Comparison of ENCODE assay signal across 39 cellular contexts in genomic region chr4:44421330-44421729, GRCh38. TPM values are rescaled to one million over a fixed set of nuclear protein-coding genes. Genes with fewer than 3 reads are reported as not detected.
"Had no signal": no experiment of that assay in that cellular context is flagged by ENCODE, and none has a peak within 500 bp of the region (broad histone marks: within the 10 kb centered on the region; RNA-seq: fewer than 3 reads in every experiment).

No MANE protein-coding gene starts in this region.

- H3K27me3 ChIP-seq: adrenal gland, ascending aorta, body of pancreas, brain microvascular endothelial cell, breast epithelium, cardiac muscle cell had no signal

- H3K4me1 ChIP-seq: adrenal gland, ascending aorta, body of pancreas, breast epithelium had no signal

- H3K4me3 Mint-ChIP-seq: activated naive CD4-positive, alpha-beta T cell treated with anti-CD3 and anti-CD28 coated beads for 36 hours; activated naive CD4-positive, alpha-beta T cell treated with anti-CD3 and anti-CD28 coated beads, Interleukin-2, amount 10 ng/mL, durations not matched to agents 7 days and 5 days; activated naive CD4-positive, alpha-beta T cell treated with anti-CD3 and anti-CD28 coated beads, Interleukin-2, amount 50 U/mL, for 24 hours; activated naive CD8-positive, alpha-beta T cell; activated naive CD8-positive, alpha-beta T cell treated with anti-CD3 and anti-CD28 coated beads for 36 hours; activated naive CD8-positive, alpha-beta T cell treated with anti-CD3 and anti-CD28 coated beads, Interleukin-2, amount 10 ng/mL, durations not matched to agents 7 days and 5 days; activated naive CD8-positive, alpha-beta T cell treated with anti-CD3 and anti-CD28 coated beads, Interleukin-2, amount 50 U/mL, for 24 hours; activated T-cell treated with anti-CD3 and anti-CD28 coated beads, Interleukin-2, amount 50 U/mL, for 24 hours; activated T-cell treated with anti-CD3 and anti-CD28 coated beads, Interleukin-2, amount 50 U/mL, for 4 hours; activated T-cell treated with anti-CD3 and anti-CD28 coated beads, Interleukin-2, amount 50 U/mL, for 72 hours; activated T-helper 1 cell treated with anti-CD3 and anti-CD28 coated beads, Interleukin-12 subunit alpha, Interleukin-12 subunit beta, Interleukin-2, Interleukin-4 antibody, amounts not matched to agents 30 ng/mL and 10 ng/mL and 1 ng/mL, durations not matched to agents 14 hours and 24 hours and 36 hours; activated T-helper 17 cell treated with anti-CD3 and anti-CD28 coated beads, Interleukin-2, amount 50 U/mL, for 72 hours; brain; central memory CD8-positive, alpha-beta T cell had no signal

- ATAC-seq: activated naive CD4-positive, alpha-beta T cell treated with anti-CD3 and anti-CD28 coated beads, Interleukin-2, amount 50 U/mL, for 72 hours; activated naive CD8-positive, alpha-beta T cell treated with anti-CD3 and anti-CD28 coated beads, Interleukin-2, amount 50 U/mL, for 24 hours; activated T-cell treated with anti-CD3 and anti-CD28 coated beads, Interleukin-2, amount 50 U/mL, for 4 hours; activated T-cell treated with anti-CD3 and anti-CD28 coated beads, Interleukin-2, amount 50 U/mL, for 72 hours; activated T-helper 17 cell treated with anti-CD3 and anti-CD28 coated beads, Interleukin-2, amount 50 U/mL, for 72 hours; body of pancreas had no signal

- H3K9me3 ChIP-seq: adrenal gland, ascending aorta, body of pancreas, breast epithelium had no signal

- H3K36me3 Mint-ChIP-seq: activated naive CD4-positive, alpha-beta T cell treated with anti-CD3 and anti-CD28 coated beads, Interleukin-2, amount 10 ng/mL, durations not matched to agents 7 days and 5 days; activated naive CD4-positive, alpha-beta T cell treated with anti-CD3 and anti-CD28 coated beads, Interleukin-2, amount 50 U/mL, for 24 hours; activated naive CD4-positive, alpha-beta T cell treated with anti-CD3 and anti-CD28 coated beads, Interleukin-2, amount 50 U/mL, for 72 hours; activated naive CD8-positive, alpha-beta T cell; activated naive CD8-positive, alpha-beta T cell treated with anti-CD3 and anti-CD28 coated beads for 36 hours; activated naive CD8-positive, alpha-beta T cell treated with anti-CD3 and anti-CD28 coated beads, Interleukin-2, amount 10 ng/mL, durations not matched to agents 7 days and 5 days; brain had no signal

- H3K4me1 Mint-ChIP-seq: activated naive CD4-positive, alpha-beta T cell treated with anti-CD3 and anti-CD28 coated beads, Interleukin-2, amount 10 ng/mL, durations not matched to agents 7 days and 5 days; activated naive CD4-positive, alpha-beta T cell treated with anti-CD3 and anti-CD28 coated beads, Interleukin-2, amount 50 U/mL, for 24 hours; activated naive CD8-positive, alpha-beta T cell treated with anti-CD3 and anti-CD28 coated beads for 36 hours; activated naive CD8-positive, alpha-beta T cell treated with anti-CD3 and anti-CD28 coated beads, Interleukin-2, amount 10 ng/mL, durations not matched to agents 7 days and 5 days; activated naive CD8-positive, alpha-beta T cell treated with anti-CD3 and anti-CD28 coated beads, Interleukin-2, amount 50 U/mL, for 24 hours; activated T-helper 17 cell treated with anti-CD3 and anti-CD28 coated beads, Interleukin-2, amount 50 U/mL, for 72 hours; brain; central memory CD8-positive, alpha-beta T cell had no signal

- H3K27ac Mint-ChIP-seq: activated naive CD4-positive, alpha-beta T cell treated with anti-CD3 and anti-CD28 coated beads for 36 hours; activated naive CD4-positive, alpha-beta T cell treated with anti-CD3 and anti-CD28 coated beads, Interleukin-2, amount 10 ng/mL, durations not matched to agents 7 days and 5 days; activated naive CD4-positive, alpha-beta T cell treated with anti-CD3 and anti-CD28 coated beads, Interleukin-2, amount 50 U/mL, for 24 hours; activated naive CD4-positive, alpha-beta T cell treated with anti-CD3 and anti-CD28 coated beads, Interleukin-2, amount 50 U/mL, for 72 hours; activated naive CD8-positive, alpha-beta T cell; activated naive CD8-positive, alpha-beta T cell treated with anti-CD3 and anti-CD28 coated beads for 36 hours; activated naive CD8-positive, alpha-beta T cell treated with anti-CD3 and anti-CD28 coated beads, Interleukin-2, amount 10 ng/mL, durations not matched to agents 7 days and 5 days; activated naive CD8-positive, alpha-beta T cell treated with anti-CD3 and anti-CD28 coated beads, Interleukin-2, amount 50 U/mL, for 24 hours; activated T-cell treated with anti-CD3 and anti-CD28 coated beads, Interleukin-2, amount 50 U/mL, for 24 hours; activated T-cell treated with anti-CD3 and anti-CD28 coated beads, Interleukin-2, amount 50 U/mL, for 72 hours; activated T-helper 1 cell treated with anti-CD3 and anti-CD28 coated beads, Interleukin-12 subunit alpha, Interleukin-12 subunit beta, Interleukin-2, Interleukin-4 antibody, amounts not matched to agents 30 ng/mL and 10 ng/mL and 1 ng/mL, durations not matched to agents 14 hours and 24 hours and 36 hours; activated T-helper 17 cell treated with anti-CD3 and anti-CD28 coated beads, Interleukin-2, amount 50 U/mL, for 72 hours; activated T-helper 2 cell treated with anti-CD3 and anti-CD28 coated beads, Interferon-gamma antibody, Interleukin-2, Interleukin-4, amounts not matched to agents 10 μg/mL and 5 μg/mL and 100 μg/mL, durations not matched to agents 14 hours and 24 hours and 36 hours; brain had no signal

- H3K9me3 Mint-ChIP-seq: activated naive CD4-positive, alpha-beta T cell treated with anti-CD3 and anti-CD28 coated beads for 36 hours; activated naive CD4-positive, alpha-beta T cell treated with anti-CD3 and anti-CD28 coated beads, Interleukin-2, amount 10 ng/mL, durations not matched to agents 7 days and 5 days; activated naive CD4-positive, alpha-beta T cell treated with anti-CD3 and anti-CD28 coated beads, Interleukin-2, amount 50 U/mL, for 24 hours; activated naive CD8-positive, alpha-beta T cell treated with anti-CD3 and anti-CD28 coated beads for 36 hours; activated naive CD8-positive, alpha-beta T cell treated with anti-CD3 and anti-CD28 coated beads, Interleukin-2, amount 10 ng/mL, durations not matched to agents 7 days and 5 days; activated T-cell treated with anti-CD3 and anti-CD28 coated beads, Interleukin-2, amount 50 U/mL, for 24 hours; activated T-helper 1 cell treated with anti-CD3 and anti-CD28 coated beads, Interleukin-12 subunit alpha, Interleukin-12 subunit beta, Interleukin-2, Interleukin-4 antibody, amounts not matched to agents 30 ng/mL and 10 ng/mL and 1 ng/mL, durations not matched to agents 14 hours and 24 hours and 36 hours; activated T-helper 2 cell treated with anti-CD3 and anti-CD28 coated beads, Interferon-gamma antibody, Interleukin-2, Interleukin-4, amounts not matched to agents 10 μg/mL and 5 μg/mL and 100 μg/mL, durations not matched to agents 14 hours and 24 hours and 36 hours; brain had no signal

- H3K4me3 ChIP-seq: adrenal gland, ascending aorta, body of pancreas, breast epithelium, cardiac muscle cell had no signal

- DNase-seq: activated effector memory CD4-positive, alpha-beta T cell treated with anti-CD3 and anti-CD28 coated beads, Interleukin-2, amount 50 U/mL, for 16 hours; activated effector memory CD4-positive, alpha-beta T cell treated with Interleukin-2 at 50 U/mL for 16 hours; activated gamma-delta T cell; activated gamma-delta T cell treated with Interleukin-2 at 50 U/mL for 16 hours; activated naive CD4-positive, alpha-beta T cell; activated naive CD4-positive, alpha-beta T cell treated with anti-CD3 and anti-CD28 coated beads for 36 hours; activated naive CD4-positive, alpha-beta T cell treated with anti-CD3 and anti-CD28 coated beads, Interleukin-2, amount 10 ng/mL, durations not matched to agents 7 days and 5 days; activated naive CD4-positive, alpha-beta T cell treated with anti-CD3 and anti-CD28 coated beads, Interleukin-2, amount 50 U/mL, for 16 hours; activated naive CD4-positive, alpha-beta T cell treated with Interleukin-2 at 50 U/mL for 16 hours; activated naive CD8-positive, alpha-beta T cell treated with anti-CD3 and anti-CD28 coated beads for 36 hours; activated naive CD8-positive, alpha-beta T cell treated with anti-CD3 and anti-CD28 coated beads, Interleukin-2, amount 10 ng/mL, durations not matched to agents 7 days and 5 days; activated naive CD8-positive, alpha-beta T cell treated with anti-CD3 and anti-CD28 coated beads, Interleukin-2, amount 50 U/mL, for 24 hours; activated T-cell treated with anti-CD3 and anti-CD28 coated beads, Interleukin-2, amount 50 U/mL, for 1 hour; activated T-cell treated with anti-CD3 and anti-CD28 coated beads, Interleukin-2, amount 50 U/mL, for 24 hours; activated T-cell treated with anti-CD3 and anti-CD28 coated beads, Interleukin-2, amount 50 U/mL, for 4 hours; activated T-cell treated with anti-CD3 and anti-CD28 coated beads, Interleukin-2, amount 50 U/mL, for 48 hours; activated T-cell treated with anti-CD3 and anti-CD28 coated beads, Interleukin-2, amount 50 U/mL, for 72 hours; adrenal gland; amniotic stem cell; amygdala; anterior cingulate cortex; aorta; body of pancreas; brain microvascular endothelial cell; caudate nucleus; central memory CD4-positive, alpha-beta T cell; cerebellar nuclear complex had no signal

- H3K36me3 ChIP-seq: adrenal gland, ascending aorta, brain microvascular endothelial cell, breast epithelium, cardiac muscle cell had no signal

- H3K27me3 Mint-ChIP-seq: activated naive CD4-positive, alpha-beta T cell treated with anti-CD3 and anti-CD28 coated beads, Interleukin-2, amount 10 ng/mL, durations not matched to agents 7 days and 5 days; activated naive CD4-positive, alpha-beta T cell treated with anti-CD3 and anti-CD28 coated beads, Interleukin-2, amount 50 U/mL, for 24 hours; activated naive CD8-positive, alpha-beta T cell; activated naive CD8-positive, alpha-beta T cell treated with anti-CD3 and anti-CD28 coated beads for 36 hours; activated naive CD8-positive, alpha-beta T cell treated with anti-CD3 and anti-CD28 coated beads, Interleukin-2, amount 10 ng/mL, durations not matched to agents 7 days and 5 days; activated naive CD8-positive, alpha-beta T cell treated with anti-CD3 and anti-CD28 coated beads, Interleukin-2, amount 50 U/mL, for 24 hours; activated T-cell treated with anti-CD3 and anti-CD28 coated beads, Interleukin-2, amount 50 U/mL, for 24 hours; activated T-helper 17 cell treated with anti-CD3 and anti-CD28 coated beads, Interleukin-2, amount 50 U/mL, for 72 hours; central memory CD8-positive, alpha-beta T cell had no signal

- H3K27ac ChIP-seq: adrenal gland, ascending aorta, body of pancreas, brain microvascular endothelial cell, breast epithelium, cardiac muscle cell had no signal

RNA-seq across cellular contexts. Expression of gene KCTD8, which starts 27.3 kb away (rescaled TPM):
- total RNA-seq: activated naive CD4-positive, alpha-beta T cell treated with anti-CD3 and anti-CD28 coated beads for 36 hours; activated naive CD4-positive, alpha-beta T cell treated with anti-CD3 and anti-CD28 coated beads, Interleukin-2, amount 50 U/mL, for 72 hours; activated naive CD8-positive, alpha-beta T cell treated with anti-CD3 and anti-CD28 coated beads for 36 hours; activated naive CD8-positive, alpha-beta T cell treated with anti-CD3 and anti-CD28 coated beads, Interleukin-2, amount 10 ng/mL, durations not matched to agents 7 days and 5 days; activated T-cell treated with anti-CD3 and anti-CD28 coated beads, Interleukin-2, amount 50 U/mL, for 4 hours; activated T-cell treated with anti-CD3 and anti-CD28 coated beads, Interleukin-2, amount 50 U/mL, for 72 hours; activated T-helper 1 cell treated with anti-CD3 and anti-CD28 coated beads, Interleukin-12 subunit alpha, Interleukin-12 subunit beta, Interleukin-2, Interleukin-4 antibody, amounts not matched to agents 30 ng/mL and 10 ng/mL and 1 ng/mL, durations not matched to agents 14 hours and 24 hours and 36 hours; activated T-helper 17 cell treated with anti-CD3 and anti-CD28 coated beads, Interleukin-2, amount 50 U/mL, for 72 hours; activated T-helper 2 cell treated with anti-CD3 and anti-CD28 coated beads, Interferon-gamma antibody, Interleukin-2, Interleukin-4, amounts not matched to agents 10 μg/mL and 5 μg/mL and 100 μg/mL, durations not matched to agents 14 hours and 24 hours and 36 hours; chondrocyte had no signal
